In the genomic region with DNA sequence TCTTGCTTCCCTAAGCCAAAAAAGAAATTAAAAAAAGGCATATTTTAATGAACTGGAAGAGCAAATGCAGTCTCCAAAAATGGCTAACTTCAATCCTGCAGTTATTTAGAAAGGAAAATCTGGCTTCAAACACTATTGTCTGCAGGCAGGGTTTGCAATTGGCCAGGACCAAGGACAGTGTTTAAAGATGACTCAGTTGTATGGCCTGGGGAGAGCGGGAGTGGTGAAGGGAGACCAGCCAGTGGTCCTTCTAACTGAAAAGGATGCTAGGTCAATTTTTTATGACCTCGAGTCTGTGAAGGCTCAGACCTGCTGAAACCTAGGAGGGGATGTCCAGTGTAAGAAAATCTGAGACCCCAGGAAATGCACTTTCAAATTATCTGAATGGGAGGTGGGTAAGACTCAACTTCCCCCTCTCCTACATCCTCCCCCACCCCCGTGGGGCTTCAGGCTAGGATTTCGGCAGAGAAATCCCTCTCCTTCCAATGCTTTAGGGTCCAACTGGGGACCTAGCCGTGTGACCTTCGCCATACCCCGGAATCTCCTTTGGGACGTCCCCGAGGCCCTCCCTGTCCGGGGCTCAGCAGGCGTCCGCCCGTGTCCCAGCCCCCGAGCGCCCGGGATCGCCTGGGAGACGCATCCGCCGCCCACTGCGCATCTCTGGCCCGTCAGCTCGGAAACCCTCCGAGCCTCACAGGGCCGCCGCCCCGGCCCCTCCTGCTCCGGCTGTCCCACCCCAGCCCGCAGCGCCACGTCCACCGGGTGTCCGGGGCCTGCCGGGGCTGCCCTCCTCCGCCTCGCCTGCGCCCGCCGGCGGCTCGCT, we compare ENCODE assay signal across 8 cellular contexts. TPM values are rescaled to one million over a fixed set of nuclear protein-coding genes. Genes with fewer than 3 reads are reported as not detected.
A peak's percentile ranks its signal among the peaks of the same experiment; 100 is the strongest.
DNase-seq lines count a peak whose midpoint lies in the region; ATAC-seq and TF ChIP-seq lines count a peak whose summit lies in the region.

No MANE protein-coding gene starts in this region.

- WGBS in liver, result 5% methylated on average over 41 of the region's 41 CpGs

- no peaks in the 10 kb centered on the region for H4K20me1 ChIP-seq in OCI-LY7 (ENCODE audit: insufficient read depth, low read length)

- no peaks in the 10 kb centered on the region for H3K9me3 ChIP-seq in NT2/D1 (ENCODE audit: insufficient read depth, low read length)
- H3K9me3 ChIP-seq in liver (ENCODE audit: control insufficient read depth in 4 of 4, low read length in 3 of 4), result no peaks in the 10 kb centered on the region
- no peaks in the 10 kb centered on the region for H3K9me3 ChIP-seq in OCI-LY7 (ENCODE audit: low read length)

- no peaks in the 10 kb centered on the region for H3K9me2 ChIP-seq in OCI-LY7 (ENCODE audit: insufficient read depth, low read length)

- no peak for TF ChIP-seq RAD21 in liver (IDR thresholded peaks at IDR 0.05)

- H3K9ac ChIP-seq in NT2/D1 (ENCODE audit: insufficient read length, low read depth) (peak overlapping the region; percentile 54), liver (ENCODE audit: low read depth in 1 of 2, low read length in 2 of 2) (no peak overlapping the region)

- H2AFZ ChIP-seq in OCI-LY7 (ENCODE audit: low read length), result no peak overlapping the region

- H3K4me3 ChIP-seq in AG10803 (ENCODE audit: low read length), result peak overlapping the region; percentile 9
- peak overlapping the region; percentile 77 for H3K4me3 ChIP-seq in NT2/D1 (ENCODE audit: insufficient read length, low read depth)
- H3K4me3 ChIP-seq in choroid plexus epithelial cell (ENCODE audit: low read depth, low read length), result peak overlapping the region; percentile 20
- H3K4me3 ChIP-seq in liver (ENCODE audit: low read depth in 1 of 3, low read length in 3 of 3), result peak overlapping the region in 2 of 3 donors; percentile 49 to 83
- H3K4me3 ChIP-seq in OCI-LY7 (ENCODE audit: low read depth, low read length, poor library complexity, severe bottlenecking), result no peak overlapping the region

- intact Hi-C loops in OCI-LY7 (cut with micrococcal nuclease; ENCODE audit: unreplicated experiment), result no loop called here

- CTCF ChIA-PET in OCI-LY7 (lab: Charles Lee; ENCODE audit: unreplicated experiment), result no interaction called here

- H3K4me1 ChIP-seq in NT2/D1 (ENCODE audit: insufficient read depth, insufficient read length), result no peaks in the 10 kb centered on the region
- H3K4me1 ChIP-seq in liver (ENCODE audit: control insufficient read depth in 4 of 4, insufficient read depth in 4 of 4, low read length in 3 of 4), result peaks cover 6 to 14% (median 10%) of the 10 kb centered on the region in 4 donors
- H3K4me1 ChIP-seq in OCI-LY7 (ENCODE audit: insufficient read depth, low read length, poor library complexity, severe bottlenecking), result no peaks in the 10 kb centered on the region

- H3K27me3 ChIP-seq in NT2/D1 (ENCODE audit: insufficient read depth, insufficient read length), result peaks cover 36% of the 10 kb centered on the region
- peaks cover 0 to 5% (median 2%) of the 10 kb centered on the region in 4 donors for H3K27me3 ChIP-seq in liver (ENCODE audit: control insufficient read depth in 4 of 4, insufficient read depth in 4 of 4, low read length in 3 of 4)

- H3K27ac ChIP-seq in liver (ENCODE audit: low read depth in 1 of 2, low read length in 2 of 2) (no peak overlapping the region), OCI-LY7 (ENCODE audit: low read depth, low read length, poor library complexity, severe bottlenecking) (no peak overlapping the region)

- POLR2A ChIA-PET in OCI-LY7 (lab: Charles Lee), result no interaction called here

- H3K36me3 ChIP-seq in NT2/D1 (ENCODE audit: insufficient read depth, insufficient read length, low read length) (no peaks in the 10 kb centered on the region), liver (ENCODE audit: control insufficient read depth in 4 of 4, insufficient read depth in 3 of 4, low read depth in 1 of 4, low read length in 3 of 4) (no peaks in the 10 kb centered on the region), OCI-LY7 (ENCODE audit: insufficient read depth, low read length) (no peaks in the 10 kb centered on the region)

- DNase-seq in AG10803 (ENCODE audit: low read depth) (peak; percentile 14), NT2/D1 (ENCODE audit: low read depth, low spot score) (no peak), choroid plexus epithelial cell (ENCODE audit: low read depth) (peak; percentile 33), stromal cell of bone marrow (ENCODE audit: low read depth) (peak; percentile 6), OCI-LY7 (ENCODE audit: low spot score) (no peak)

- TF ChIP-seq POLR2A in GM18505 (IDR thresholded peaks at IDR 0.05; ENCODE audit: borderline replicate concordance, extremely low read depth, insufficient read depth, insufficient read length), result no peak

- no peaks in the 10 kb centered on the region for H3K79me2 ChIP-seq in OCI-LY7 (ENCODE audit: insufficient read depth, low read depth, low read length)

- TF ChIP-seq CTCF in AG10803 (conservative IDR thresholded peaks at IDR 0.05; ENCODE audit: low read length) (no peak), choroid plexus epithelial cell (conservative IDR thresholded peaks at IDR 0.05; ENCODE audit: low read depth, low read length) (no peak), liver (IDR thresholded peaks at IDR 0.05; ENCODE audit: low read depth, low read length, missing input control) (no peak), OCI-LY7 (conservative IDR thresholded peaks at IDR 0.05; ENCODE audit: low read length) (no peak)

- BruUV-seq in OCI-LY7 (replicated peaks; lab: Mats Ljungman, UMichigan), result no TSS peak

- ATAC-seq in GM18505 (IDR thresholded peaks at IDR 0.05; ENCODE audit: unreplicated experiment) (peak; percentile 36), HG02943 (IDR thresholded peaks at IDR 0.05; ENCODE audit: low read depth, unreplicated experiment) (peak; percentile 38)

- H3K4me2 ChIP-seq in OCI-LY7 (ENCODE audit: low read length), result no peak overlapping the region

TF ChIP-seq in liver, 16 proteins besides CTCF, POLR2A, EP300 and RAD21:
- TF ChIP-seq RXRA (IDR thresholded peaks at IDR 0.05) (no peak), JUND (IDR thresholded peaks at IDR 0.05) (no peak), SP1 (IDR thresholded peaks at IDR 0.05) (no peak), HNF4G (IDR thresholded peaks at IDR 0.05) (no peak), REST (IDR thresholded peaks at IDR 0.05) (peak; percentile 91)
- TF ChIP-seq, protein P1, sequence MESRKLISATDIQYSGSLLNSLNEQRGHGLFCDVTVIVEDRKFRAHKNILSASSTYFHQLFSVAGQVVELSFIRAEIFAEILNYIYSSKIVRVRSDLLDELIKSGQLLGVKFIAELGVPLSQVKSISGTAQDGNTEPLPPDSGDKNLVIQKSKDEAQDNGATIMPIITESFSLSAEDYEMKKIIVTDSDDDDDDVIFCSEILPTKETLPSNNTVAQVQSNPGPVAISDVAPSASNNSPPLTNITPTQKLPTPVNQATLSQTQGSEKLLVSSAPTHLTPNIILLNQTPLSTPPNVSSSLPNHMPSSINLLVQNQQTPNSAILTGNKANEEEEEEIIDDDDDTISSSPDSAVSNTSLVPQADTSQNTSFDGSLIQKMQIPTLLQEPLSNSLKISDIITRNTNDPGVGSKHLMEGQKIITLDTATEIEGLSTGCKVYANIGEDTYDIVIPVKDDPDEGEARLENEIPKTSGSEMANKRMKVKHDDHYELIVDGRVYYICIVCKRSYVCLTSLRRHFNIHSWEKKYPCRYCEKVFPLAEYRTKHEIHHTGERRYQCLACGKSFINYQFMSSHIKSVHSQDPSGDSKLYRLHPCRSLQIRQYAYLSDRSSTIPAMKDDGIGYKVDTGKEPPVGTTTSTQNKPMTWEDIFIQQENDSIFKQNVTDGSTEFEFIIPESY (IDR thresholded peaks at IDR 0.05), result no peak
- TF ChIP-seq, protein P2, sequence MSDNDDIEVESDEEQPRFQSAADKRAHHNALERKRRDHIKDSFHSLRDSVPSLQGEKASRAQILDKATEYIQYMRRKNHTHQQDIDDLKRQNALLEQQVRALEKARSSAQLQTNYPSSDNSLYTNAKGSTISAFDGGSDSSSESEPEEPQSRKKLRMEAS (IDR thresholded peaks at IDR 0.05), result no peak

RNA-seq across cellular contexts. Expression of gene RIMKLA, which starts 0.6 kb away (rescaled TPM):
- total RNA-seq in liver (under 1 TPM; 0.08 to 0.09 TPM), OCI-LY7 (2022) (not detected in 2 replicates)
- polyA plus RNA-seq in liver, result under 1 TPM; 0.03 to 0.07 TPM
- not detected in 2 replicates for total RNA-seq in OCI-LY7 (2014; rRNA removed; shearing (Covaris generic))

RNA-seq across cellular contexts. Expression of gene FOXJ3, which starts 45.0 kb away (rescaled TPM):
- total RNA-seq in liver (10 to 100 TPM; 15.2 to 16.8 TPM), OCI-LY7 (2022) (43.1 and 49.7 TPM in 2 replicates)
- 1 to 10 TPM; 5.3 to 9.7 TPM for polyA plus RNA-seq in liver
- total RNA-seq in OCI-LY7 (2014; rRNA removed; shearing (Covaris generic)), result 27.6 and 34.8 TPM in 2 replicates

Comparison
In these comparisons a context has a peak if more than half of its experiments do, and no peak if none do; other contexts are left out.
1. DNase-seq: peak in AG10803 (single experiment), choroid plexus epithelial cell (single experiment) and stromal cell of bone marrow (single experiment); none in NT2/D1 (single experiment) and OCI-LY7 (single experiment).